22 cellular contexts compared by ENCODE assay signal in the genomic region with DNA sequence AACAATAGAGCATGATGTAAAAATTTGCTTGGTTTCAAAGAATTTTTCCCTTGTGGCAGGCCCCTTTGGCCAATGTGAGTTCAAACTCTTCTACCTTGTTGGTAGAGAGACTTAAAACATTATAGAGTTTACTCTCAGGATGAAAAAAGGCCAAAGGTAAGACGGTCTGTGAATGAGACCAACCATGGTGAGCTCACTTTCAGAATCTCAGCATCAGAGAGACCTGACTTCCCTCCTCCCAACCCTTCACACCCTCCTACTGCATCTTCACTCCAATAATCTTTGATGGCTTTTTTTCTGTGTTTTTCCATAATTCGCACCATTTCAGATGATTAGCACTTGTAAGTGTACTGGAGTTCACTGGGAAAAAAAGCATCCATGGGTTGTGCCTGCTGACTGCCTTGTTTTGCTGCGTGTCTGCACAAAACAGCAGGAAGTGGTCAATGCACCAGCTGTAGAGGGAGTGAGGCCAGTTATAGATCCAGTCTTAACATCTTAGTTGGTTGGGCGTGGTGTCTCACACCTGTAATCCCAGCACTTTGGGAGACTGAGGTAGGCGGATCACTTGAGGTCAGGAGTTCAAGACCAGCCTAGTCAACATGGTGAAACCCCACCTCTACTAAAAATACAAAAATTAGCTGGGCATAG.
DNase-seq lines count a peak whose midpoint lies in the region; ATAC-seq and TF ChIP-seq lines count a peak whose summit lies in the region.
"Had no signal": no experiment of that assay in that cellular context is flagged by ENCODE, and none has a peak within 500 bp of the region (broad histone marks: within the 10 kb centered on the region; RNA-seq: fewer than 3 reads in every experiment).

No MANE protein-coding gene starts in this region.

- no peak overlapping the region for H3K4ac ChIP-seq in IMR-90 (ENCODE audit: low read depth, low read length)

- H2BK20ac ChIP-seq in IMR-90 (ENCODE audit: low read depth, low read length): 0 out of 2 replicates have a peak overlapping the region, but pooled peaks have one; percentile 63

- H3K27me3 ChIP-seq in mammary epithelial cell (ENCODE audit: insufficient read depth, low read length) (no peaks in the 10 kb centered on the region), breast epithelium (no peaks in the 10 kb centered on the region), IMR-90 (ENCODE audit: control insufficient read depth, insufficient read depth, low read length) (no peaks in the 10 kb centered on the region), dorsolateral prefrontal cortex (no peaks in the 10 kb centered on the region), skeletal muscle tissue (ENCODE audit: control insufficient read depth in 3 of 3, insufficient read depth in 3 of 3, low read length in 3 of 3) (no peaks in the 10 kb centered on the region)
- H3K27me3 ChIP-seq: BE2C, MG63, SJCRH30 had no signal

- no peak overlapping the region for H3K23ac ChIP-seq in IMR-90 (ENCODE audit: low read depth, low read length)

- no peak overlapping the region for H3K4me2 ChIP-seq in mammary epithelial cell (ENCODE audit: insufficient read depth, low read depth, low read length)
- no peak overlapping the region for H3K4me2 ChIP-seq in IMR-90 (ENCODE audit: low read depth, low read length)
- H3K4me2 ChIP-seq: PC-9 had no signal

- no peak for TF ChIP-seq POLR2A in breast epithelium (IDR thresholded peaks at IDR 0.05)
- no peak for TF ChIP-seq POLR2A in IMR-90 (IDR thresholded peaks at IDR 0.05; ENCODE audit: low read depth, low read length)

- TF ChIP-seq CTCF in mammary epithelial cell (conservative IDR thresholded peaks at IDR 0.05 in 1 of 2, IDR thresholded peaks at IDR 0.05 in 1 of 2; ENCODE audit: extremely low read depth in 1 of 2, insufficient read depth in 1 of 2, low read depth in 1 of 2, low read length in 2 of 2) (no peak), breast epithelium (IDR thresholded peaks at IDR 0.05) (no peak), IMR-90 (conservative IDR thresholded peaks at IDR 0.05; ENCODE audit: low read depth, low read length) (no peak), dorsolateral prefrontal cortex (IDR thresholded peaks at IDR 0.05 in 54 of 56, conservative IDR thresholded peaks at IDR 0.05 in 2 of 56; ENCODE audit: low read depth in 1 of 56, partially characterized antibody in 56 of 56) (no peak)

- H3K9me1 ChIP-seq in IMR-90 (ENCODE audit: insufficient read depth, low read length): peaks cover 6% of the 10 kb centered on the region

- no peaks in the 10 kb centered on the region for H3K79me1 ChIP-seq in IMR-90 (ENCODE audit: low read depth in 1 of 2, low read length in 2 of 2)

- H3K4me3 ChIP-seq in mammary epithelial cell (replicated peaks in 1 of 3; ENCODE audit: insufficient read depth in 1 of 3, low read depth in 2 of 3, low read length in 3 of 3) (no peak overlapping the region), breast epithelium (no peak overlapping the region), IMR-90 (ENCODE audit: insufficient read depth, low read depth, low read length) (no peak overlapping the region), dorsolateral prefrontal cortex (no peak overlapping the region), skeletal muscle tissue (ENCODE audit: low read length in 3 of 3) (no peak overlapping the region)
- H3K4me3 ChIP-seq: MG63, PC-9, SJCRH30 had no signal

- H2BK5ac ChIP-seq in IMR-90 (ENCODE audit: low read depth, low read length, poor library complexity, severe bottlenecking): no peak overlapping the region

- TF ChIP-seq RAD21 in IMR-90 (IDR thresholded peaks at IDR 0.05; ENCODE audit: low read length): no peak

- H2AFZ ChIP-seq in mammary epithelial cell (ENCODE audit: low read depth, low read length): no peak overlapping the region
- H2AFZ ChIP-seq in IMR-90 (replicated peaks; ENCODE audit: low read length, poor library complexity): no peak overlapping the region
- H2AFZ ChIP-seq: PC-9 had no signal

- POLR2A ChIA-PET in IMR-90 (lab: Charles Lee; ENCODE audit: unreplicated experiment): no interaction called here

- no peak overlapping the region for H3K9ac ChIP-seq in mammary epithelial cell (ENCODE audit: insufficient read depth, low read length)
- no peak overlapping the region for H3K9ac ChIP-seq in IMR-90 (ENCODE audit: low read depth, low read length)
- no peak overlapping the region for H3K9ac ChIP-seq in skeletal muscle tissue (ENCODE audit: low read depth in 1 of 3, low read length in 3 of 3)

- no peaks in the 10 kb centered on the region for H3K79me2 ChIP-seq in mammary epithelial cell (ENCODE audit: insufficient read depth, low read length)

- H2BK15ac ChIP-seq in IMR-90 (ENCODE audit: low read depth, low read length): no peak overlapping the region

- in situ Hi-C loops in mammary epithelial cell (cut with MboI; ENCODE audit: low sequenced_read_pairs in 2 of 2): no loop called here
- in situ Hi-C loops in IMR-90 (cut with MboI; ENCODE audit: low sequenced_read_pairs): no loop called here

- WGBS in mammary epithelial cell (ENCODE audit: low coverage, missing lambda C conversion rate): 81% methylated on average over 5 of the region's 5 CpGs
- WGBS in IMR-90 (ENCODE audit: extremely low coverage in 2 of 2, insufficient read length in 1 of 2), 2 experiments: 100% methylated on average over 1 of the region's 5 CpGs; no CpG with 5 or more reads in 1 of the 2 experiments

- H3K27ac ChIP-seq in mammary epithelial cell (ENCODE audit: insufficient read depth, low read depth, low read length): no peak overlapping the region
- no peak overlapping the region for H3K27ac ChIP-seq in breast epithelium
- no peak overlapping the region for H3K27ac ChIP-seq in IMR-90 (ENCODE audit: insufficient read depth, low read length)
- H3K27ac ChIP-seq in dorsolateral prefrontal cortex: peak overlapping the region in 30 of 59 donors; percentile 1 to 74 (median 44)
- peak overlapping the region; percentile 8 for H3K27ac ChIP-seq in skeletal muscle tissue (ENCODE audit: low read depth, low read length)
- H3K27ac ChIP-seq: PC-9, SJCRH30 had no signal

- H3K4me1 ChIP-seq in mammary epithelial cell (ENCODE audit: insufficient read depth, low read length) (peaks cover 26% of the 10 kb centered on the region), breast epithelium (no peaks in the 10 kb centered on the region), IMR-90 (ENCODE audit: control insufficient read depth, insufficient read depth, low read length) (peaks cover 12% of the 10 kb centered on the region), skeletal muscle tissue (ENCODE audit: control insufficient read depth in 3 of 3, insufficient read depth in 3 of 3, low read length in 3 of 3) (peaks cover 9 to 18% (median 13%) of the 10 kb centered on the region in 3 donors)
- H3K4me1 ChIP-seq: BE2C, Caco-2, SJCRH30 had no signal

- DNase-seq in mammary epithelial cell: peak; percentile 29
- DNase-seq in breast epithelium (ENCODE audit: low spot score in 2 of 2): no peak
- DNase-seq in IMR-90: no peak
- no peak for DNase-seq in dorsolateral prefrontal cortex
- DNase-seq in left lobe of liver (ENCODE audit: low spot score): no peak
- DNase-seq in T-helper 17 cell: no peak
- no peak for DNase-seq in T1000 (lab: John Stamatoyannopoulos, UW)
- DNase-seq: BE2C, Caco-2, GDM1, Kasumi-1, MG63, NCI-H1048, NCI-H1436, NCI-H1930, NCI-H226, NCI-H524, NCI-H82, PC-9, SJCRH30 had no signal

- H3K36me3 ChIP-seq in mammary epithelial cell (ENCODE audit: insufficient read depth, low read length): no peaks in the 10 kb centered on the region
- H3K36me3 ChIP-seq in breast epithelium: no peaks in the 10 kb centered on the region
- H3K36me3 ChIP-seq in IMR-90 (ENCODE audit: control insufficient read depth, insufficient read depth, low read length): no peaks in the 10 kb centered on the region
- H3K36me3 ChIP-seq in skeletal muscle tissue (ENCODE audit: control insufficient read depth in 3 of 3, insufficient read depth in 3 of 3, low read length in 3 of 3): no peaks in the 10 kb centered on the region
- H3K36me3 ChIP-seq: BE2C, MG63, SJCRH30 had no signal

- H3K4me3 Mint-ChIP-seq in T-helper 17 cell: no peak overlapping the region
- H3K4me3 Mint-ChIP-seq: CD4-positive, CD25-positive, alpha-beta regulatory T cell had no signal

- no peak overlapping the region for H2AK5ac ChIP-seq in IMR-90 (ENCODE audit: low read depth, low read length)

- no peak overlapping the region; a peak in 1 of 4 replicates for H4K8ac ChIP-seq in IMR-90 (ENCODE audit: low read depth in 2 of 2, low read length in 2 of 2)

- dilution Hi-C loops in mammary epithelial cell (cut with HindIII; ENCODE audit: low sequenced_read_pairs) (no loop called here), IMR-90 (cut with HindIII; ENCODE audit: low sequenced_read_pairs, unreplicated experiment) (no loop called here)

- H3K9me3 ChIP-seq in mammary epithelial cell (replicated peaks; ENCODE audit: insufficient read depth, low read length): no peaks in the 10 kb centered on the region
- no peaks in the 10 kb centered on the region for H3K9me3 ChIP-seq in breast epithelium
- H3K9me3 ChIP-seq in IMR-90 (ENCODE audit: control insufficient read depth, insufficient read depth, low read length): no peaks in the 10 kb centered on the region
- H3K9me3 ChIP-seq in skeletal muscle tissue (ENCODE audit: control insufficient read depth in 3 of 3, low read length in 3 of 3): no peaks in the 10 kb centered on the region
- H3K9me3 ChIP-seq in T-helper 17 cell (ENCODE audit: control insufficient read depth, low read length, poor library complexity, severe bottlenecking): no peaks in the 10 kb centered on the region
- H3K9me3 ChIP-seq: BE2C, Caco-2, MG63, SJCRH30 had no signal

- peaks cover 4% of the 10 kb centered on the region for H3K27me3 Mint-ChIP-seq in T-helper 17 cell

- no peak for ATAC-seq in IMR-90 (ENCODE audit: low read depth)
- ATAC-seq in left lobe of liver: no peak
- ATAC-seq in T-helper 17 cell: no peak

- no peak overlapping the region for H4K91ac ChIP-seq in IMR-90 (ENCODE audit: insufficient read depth, low read depth, low read length)

- CTCF ChIA-PET in mammary epithelial cell (lab: Charles Lee; ENCODE audit: low non-redundant PET) (no interaction called here), IMR-90 (lab: Yijun Ruan, JAX) (no interaction called here)

- H4K20me1 ChIP-seq in mammary epithelial cell (ENCODE audit: insufficient read depth, low read length): no peaks in the 10 kb centered on the region
- no peaks in the 10 kb centered on the region for H4K20me1 ChIP-seq in IMR-90 (ENCODE audit: insufficient read depth, low read length)

- H3K36me3 Mint-ChIP-seq in T-helper 17 cell (ENCODE audit: low read depth): peaks cover 3% of the 10 kb centered on the region

- intact Hi-C loops in mammary epithelial cell (cut with micrococcal nuclease): no loop called here
- intact Hi-C loops in breast epithelium (cut with DNase I; ENCODE audit: low total_unique reads): no loop called here
- intact Hi-C loops in IMR-90 (cut with micrococcal nuclease): no loop called here
- intact Hi-C loops in dorsolateral prefrontal cortex (cut with DNase I): no loop called here

- no peak overlapping the region for H2BK120ac ChIP-seq in IMR-90 (ENCODE audit: low read depth, low read length)

- H3K18ac ChIP-seq in IMR-90 (ENCODE audit: low read depth, low read length): peak overlapping the region; percentile 44; the same call in 1 of the 2 replicates

- H2AK9ac ChIP-seq in IMR-90 (replicated peaks; ENCODE audit: low read depth, low read length, poor library complexity): no peak overlapping the region

- H3K56ac ChIP-seq in IMR-90 (ENCODE audit: extremely low read depth, insufficient read depth, low read length): no peak overlapping the region

- BruUV-seq in mammary epithelial cell (replicated peaks; lab: Mats Ljungman, UMichigan) (no TSS peak), IMR-90 (replicated peaks; lab: Mats Ljungman, UMichigan) (no TSS peak)

- no peak overlapping the region for H3K27ac Mint-ChIP-seq in T-helper 17 cell

- H3K4me1 Mint-ChIP-seq in T-helper 17 cell: peaks cover 2% of the 10 kb centered on the region

- no peak overlapping the region for H3K14ac ChIP-seq in IMR-90 (replicated peaks; ENCODE audit: low read depth, low read length)

- H4K5ac ChIP-seq in IMR-90 (ENCODE audit: low read depth, low read length): peak overlapping the region; percentile 29; the same call in 1 of the 2 replicates

Comparison
In these comparisons a context has a peak if more than half of its experiments do, and no peak if none do; other contexts are left out.
1. H3K27ac ChIP-seq: peak in dorsolateral prefrontal cortex (30 of 59) and skeletal muscle tissue (single experiment); none in mammary epithelial cell (single experiment), breast epithelium (0 of 2) and IMR-90 (single experiment).